ENCODE assay signal across 10 cellular contexts in genomic region chr1:179083533-179083932, GRCh38. TPM values are rescaled to one million over a fixed set of nuclear protein-coding genes. Genes with fewer than 3 reads are reported as not detected.
DNase-seq lines count a peak whose midpoint lies in the region; ATAC-seq, FAIRE-seq and TF ChIP-seq lines count a peak whose summit lies in the region.
"Had no signal": no experiment of that assay in that cellular context is flagged by ENCODE, and none has a peak within 500 bp of the region (broad histone marks: within the 10 kb centered on the region; RNA-seq: fewer than 3 reads in every experiment).

No MANE protein-coding gene starts in this region.

- POLR2A ChIA-PET in K562 (lab: Yijun Ruan, JAX) = interaction anchor here (0.7 to 1.5 kb wide), 2 partner anchors 9 to 67 kb away, joined by 3 to 4 read pairs; no protein-coding TSS in a partner anchor

- no peak for FAIRE-seq in K562 (lab: Jason Lieb, UNC)

- TF ChIP-seq CTCF in left ventricle myocardium inferior (IDR thresholded peaks at IDR 0.05; ENCODE audit: borderline replicate concordance) = no peak
- no peak for TF ChIP-seq CTCF in MM.1S (IDR thresholded peaks at IDR 0.05; ENCODE audit: low read length)
- TF ChIP-seq CTCF in K562 (IDR thresholded peaks at IDR 0.05 in 2 of 3, conservative IDR thresholded peaks at IDR 0.05 in 1 of 3; ENCODE audit: insufficient read depth in 2 of 3, low read depth in 1 of 3, low read length in 3 of 3) = no peak
- no peak for TF ChIP-seq CTCF in suprapubic skin (IDR thresholded peaks at IDR 0.05)
- no peak for TF ChIP-seq CTCF in left lung (IDR thresholded peaks at IDR 0.05)

- intact Hi-C loops in left ventricle myocardium inferior (cut with micrococcal nuclease) (loop anchor here (5.0 kb wide), 1 partner anchor 284 kb away; the partner anchor contains the start of gene AXDND1), right cardiac atrium (cut with DNase I) (loop anchor here in 3 of 4 donors (5.0 to 10.0 kb wide), 2 partner anchors 111 to 284 kb away; partner anchors contain the start of gene AXDND1 (in 3 of the 3)), K562 (cut with micrococcal nuclease) (loop anchor here (5.0 to 10.0 kb wide), 4 partner anchors 311 to 731 kb away; no protein-coding TSS in a partner anchor), left lung (cut with DNase I) (loop anchor here in 1 of 2 donors (10.0 kb wide), 1 partner anchor 281 kb away; the partner anchor contains the start of gene AXDND1)

- no peaks in the 10 kb centered on the region for H3K27me3 ChIP-seq in left ventricle myocardium inferior (ENCODE audit: low read depth)
- H3K27me3 ChIP-seq in right cardiac atrium (ENCODE audit: control insufficient read depth, insufficient read depth) = no peaks in the 10 kb centered on the region
- H3K27me3 ChIP-seq in MM.1S (replicated peaks; ENCODE audit: insufficient read depth, low read length) = no peaks in the 10 kb centered on the region
- H3K27me3 ChIP-seq in K562 (ENCODE audit: control insufficient read depth in 2 of 2, insufficient read depth in 2 of 2, low read length in 2 of 2) = no peaks in the 10 kb centered on the region
- H3K27me3 ChIP-seq in suprapubic skin = no peaks in the 10 kb centered on the region
- H3K27me3 ChIP-seq in left lung = no peaks in the 10 kb centered on the region

- H2AFZ ChIP-seq in MM.1S (ENCODE audit: low read length) (no peak overlapping the region), K562 (ENCODE audit: low read depth, low read length) (no peak overlapping the region)

- CTCF ChIA-PET in K562 (lab: Yijun Ruan, JAX; ENCODE audit: low intra/inter-chr PET ratio) = no interaction called here

- H3K9me3 ChIP-seq in left ventricle myocardium inferior (replicated peaks) = no peaks in the 10 kb centered on the region
- H3K9me3 ChIP-seq in right cardiac atrium (ENCODE audit: control insufficient read depth, low read length) = no peaks in the 10 kb centered on the region
- no peaks in the 10 kb centered on the region for H3K9me3 ChIP-seq in MM.1S (replicated peaks; ENCODE audit: insufficient read depth, low read length)
- no peaks in the 10 kb centered on the region for H3K9me3 ChIP-seq in K562 (replicated peaks; ENCODE audit: control insufficient read depth, insufficient read depth, low read depth, low read length)
- H3K9me3 ChIP-seq in suprapubic skin = no peaks in the 10 kb centered on the region
- H3K9me3 ChIP-seq in left lung = no peaks in the 10 kb centered on the region

- in situ Hi-C loops in K562 (cut with MboI) = loop anchor here (10.0 kb wide), 1 partner anchor 281 kb away; the partner anchor contains the start of gene AXDND1

- H3K9me2 ChIP-seq in MM.1S (replicated peaks; ENCODE audit: insufficient read depth, low read length) = no peaks in the 10 kb centered on the region

- H3K27ac ChIP-seq in left ventricle myocardium inferior (replicated peaks) (no peak overlapping the region), right cardiac atrium (ENCODE audit: low read length) (no peak overlapping the region), MM.1S (ENCODE audit: low read length) (peak overlapping the region; percentile 93), K562 (ENCODE audit: extremely low read depth, low read depth, low read length) (peak overlapping the region; percentile 3; the same call in 1 of the 3 replicates), suprapubic skin (no peak overlapping the region), left lung (no peak overlapping the region)

- no peak for ATAC-seq in right cardiac atrium
- no peak for ATAC-seq in K562
- ATAC-seq in left lung = no peak
- ATAC-seq: left colon had no signal

- no peaks in the 10 kb centered on the region for H3K9me1 ChIP-seq in K562 (ENCODE audit: control insufficient read depth, insufficient read depth, low read length)

- no peak for TF ChIP-seq RAD21 in K562 (CRISPR knock-in tag; conservative IDR thresholded peaks at IDR 0.05 in 1 of 2, IDR thresholded peaks at IDR 0.05 in 1 of 2)

- no TSS peak for BruUV-seq in K562 (replicated peaks; lab: Mats Ljungman, UMichigan)

- peaks cover 55% of the 10 kb centered on the region for H3F3A ChIP-seq in MM.1S (ENCODE audit: insufficient read depth, low read length)

- H3K79me2 ChIP-seq in MM.1S (ENCODE audit: low read length) (peaks cover 69% of the 10 kb centered on the region), K562 (ENCODE audit: control insufficient read depth, insufficient read depth, low read length) (peaks cover 29% of the 10 kb centered on the region)

- H3K36me3 ChIP-seq in left ventricle myocardium inferior (peaks cover 31% of the 10 kb centered on the region), MM.1S (replicated peaks; ENCODE audit: insufficient read depth, low read length) (peaks cover 29% of the 10 kb centered on the region), K562 (ENCODE audit: control insufficient read depth, insufficient read depth, low read length) (peaks cover 43% of the 10 kb centered on the region; the same call in 2 of the 3 replicates), suprapubic skin (peaks cover 31% of the 10 kb centered on the region), left lung (peaks cover 0 to 33% of the 10 kb centered on the region in 2 donors)

- no peak for TF ChIP-seq POLR2A in K562 (conservative IDR thresholded peaks at IDR 0.05)
- no peak for TF ChIP-seq POLR2A in suprapubic skin (IDR thresholded peaks at IDR 0.05)

- peak overlapping the region; percentile 99; the same call in 1 of the 2 replicates for H3K9ac ChIP-seq in MM.1S (ENCODE audit: low read length)
- H3K9ac ChIP-seq in K562 (ENCODE audit: insufficient read depth in 1 of 2, low read depth in 2 of 2, low read length in 2 of 2) = peak overlapping the region in 1 of 2 experiments; percentile 18; a peak in 2 of 4 replicates

- H3K4me1 ChIP-seq in left ventricle myocardium inferior = peaks cover 40% of the 10 kb centered on the region
- H3K4me1 ChIP-seq in right cardiac atrium (ENCODE audit: control insufficient read depth, insufficient read depth, low read length) = peaks cover 4% of the 10 kb centered on the region
- peaks cover 55% of the 10 kb centered on the region for H3K4me1 ChIP-seq in MM.1S (ENCODE audit: low read length)
- H3K4me1 ChIP-seq in K562 (replicated peaks in 1 of 2; ENCODE audit: control insufficient read depth in 2 of 2, insufficient read depth in 2 of 2, low read length in 2 of 2) = peaks cover 17 to 30% of the 10 kb centered on the region in 2 experiments; a peak in 4 of 5 replicates
- peaks cover 28% of the 10 kb centered on the region for H3K4me1 ChIP-seq in suprapubic skin
- peaks cover 5 to 32% of the 10 kb centered on the region in 2 donors for H3K4me1 ChIP-seq in left lung

- no peaks in the 10 kb centered on the region for H4K20me1 ChIP-seq in MM.1S (ENCODE audit: insufficient read depth, low read length)
- no peaks in the 10 kb centered on the region for H4K20me1 ChIP-seq in K562 (replicated peaks; ENCODE audit: control insufficient read depth, insufficient read depth, low read length)

- WGBS in right cardiac atrium = 85% methylated on average over 8 of the region's 8 CpGs
- 45% methylated on average over 3 of the region's 8 CpGs for WGBS in K562 (ENCODE audit: insufficient coverage, low coverage, missing lambda C conversion rate)
- WGBS in suprapubic skin = 76% methylated on average over 6 of the region's 8 CpGs

- H3K4me3 ChIP-seq in left ventricle myocardium inferior = peak overlapping the region; percentile 83
- H3K4me3 ChIP-seq in right cardiac atrium (ENCODE audit: low read length) = no peak overlapping the region
- peak overlapping the region; percentile 99 for H3K4me3 ChIP-seq in MM.1S (ENCODE audit: low read length)
- H3K4me3 ChIP-seq in K562 = no peak overlapping the region
- H3K4me3 ChIP-seq in suprapubic skin = peak overlapping the region; percentile 89
- no peak overlapping the region for H3K4me3 ChIP-seq in left lung

- peak overlapping the region; percentile 99 for H3K4me2 ChIP-seq in MM.1S (ENCODE audit: low read depth, low read length)
- H3K4me2 ChIP-seq in K562 (ENCODE audit: insufficient read depth, low read length) = peak overlapping the region; percentile 92

- TF ChIP-seq EP300 in K562 (IDR thresholded peaks at IDR 0.05; ENCODE audit: low read length) (no peak), suprapubic skin (IDR thresholded peaks at IDR 0.05) (no peak)

- DNase-seq in left ventricle myocardium inferior = no peak
- no peak for DNase-seq in right cardiac atrium
- DNase-seq in MM.1S = peak; percentile 90
- peak in 1 of 4 experiments; percentile 22 for DNase-seq in K562 (ENCODE audit: extremely low read depth in 1 of 4, low spot score in 3 of 4)
- no peak for DNase-seq in suprapubic skin (ENCODE audit: low spot score in 2 of 2)
- DNase-seq in left lung = no peak
- no peak for DNase-seq in OCI-M1 (lab: John Stamatoyannopoulos, UW)
- no peak for DNase-seq in midbrain (lab: John Stamatoyannopoulos, UW)
- DNase-seq: activated gamma-delta T cell treated with Interleukin-2 at 50 U/mL for 16 hours, left colon had no signal

RNA-seq across cellular contexts. Expression of gene TOR3A, which starts 1.7 kb away (rescaled TPM):
- total RNA-seq in left ventricle myocardium inferior (9.6 TPM), right cardiac atrium (10 to 100 TPM; 11.8 to 12.5 (median 11.9) TPM), K562 (2014; rRNA removed) (85.5 and 99.4 TPM in 2 replicates), K562 (2014; rRNA removed; fragmentation: Illumina TruSeq; extraction: Trizol) (30.7 and 33.8 TPM in 2 replicates), K562 (2015; rRNA removed; fragmentation: Illumina TruSeq; extraction: Trizol) (38.9 and 39.7 TPM in 2 replicates), K562 (2021) (56.4 and 57.5 TPM in 2 replicates), suprapubic skin (10 to 100 TPM; 23.6 to 31.4 (median 29.6) TPM), left lung (10 to 100 TPM; 23.6 to 30.0 TPM)
- polyA plus RNA-seq in right cardiac atrium (6.7 TPM), K562 (2011; rRNA removed) (35.9 and 39.0 TPM in 2 replicates), K562 (2014; fragmentation: Illumina TruSeq; extraction: Trizol) (52.4 and 53.1 TPM in 2 replicates), K562 (2014; fragmentation: Nextera tagmentation; extraction: Ambion mirVana) (10 to 100 TPM in 1 of 2 experiments, 1 to 10 TPM in 1; 7.9 to 13.0 TPM), K562 (2014; rRNA removed) (94.5 and 94.7 TPM in 2 replicates)
- 35.1 and 99.5 TPM in 2 replicates for total RNA-seq in K562 (2011; cell fraction: chromatin; rRNA removed; ENCODE audit: low replicate concordance)
- total RNA-seq in K562 (2011; cell fraction: nucleolus; rRNA removed) = 118 and 119 TPM in 2 replicates
- 78.9 and 84.8 TPM in 2 replicates for total RNA-seq in K562 (2011; cell fraction: nucleoplasm; rRNA removed)
- 46.7 and 101 TPM in 2 replicates for polyA plus RNA-seq in K562 (2011; cell fraction: cytosol; rRNA removed)
- 32.1 and 53.1 TPM in 2 replicates for polyA plus RNA-seq in K562 (2011; cell fraction: nucleus; rRNA removed)
- polyA plus RNA-seq in K562 (2012) = 40.2 and 44.0 TPM in 2 replicates
- 39.1 and 54.9 TPM in 2 replicates for polyA minus RNA-seq in K562 (2011; rRNA and poly(A)+ RNA removed)
- polyA minus RNA-seq in K562 (2011; cell fraction: cytosol; rRNA and poly(A)+ RNA removed) = 30.2 and 38.8 TPM in 2 replicates
- 23.4 and 26.4 TPM in 2 replicates for polyA minus RNA-seq in K562 (2011; cell fraction: nucleus; rRNA and poly(A)+ RNA removed)

RNA-seq across cellular contexts. Expression of gene FAM20B, which starts 57.8 kb away (rescaled TPM):
- 53.8 TPM for total RNA-seq in left ventricle myocardium inferior
- 10 to 100 TPM; 59.0 to 81.3 (median 62.1) TPM for total RNA-seq in right cardiac atrium
- 24.2 TPM for polyA plus RNA-seq in right cardiac atrium
- 56.4 and 57.9 TPM in 2 replicates for total RNA-seq in K562 (2011; cell fraction: chromatin; rRNA removed; ENCODE audit: low replicate concordance)
- 30.9 and 35.8 TPM in 2 replicates for total RNA-seq in K562 (2011; cell fraction: nucleolus; rRNA removed)
- total RNA-seq in K562 (2011; cell fraction: nucleoplasm; rRNA removed) = 54.3 and 85.3 TPM in 2 replicates
- total RNA-seq in K562 (2014; rRNA removed) = 28.9 and 32.8 TPM in 2 replicates
- 63.8 and 70.0 TPM in 2 replicates for total RNA-seq in K562 (2014; rRNA removed; fragmentation: Illumina TruSeq; extraction: Trizol)
- total RNA-seq in K562 (2015; rRNA removed; fragmentation: Illumina TruSeq; extraction: Trizol) = 51.2 and 56.6 TPM in 2 replicates
- 61.3 and 67.5 TPM in 2 replicates for total RNA-seq in K562 (2021)
- 45.5 and 47.7 TPM in 2 replicates for polyA plus RNA-seq in K562 (2011; rRNA removed)
- 16.7 and 30.0 TPM in 2 replicates for polyA plus RNA-seq in K562 (2011; cell fraction: cytosol; rRNA removed)
- 16.0 and 22.1 TPM in 2 replicates for polyA plus RNA-seq in K562 (2011; cell fraction: nucleus; rRNA removed)
- polyA plus RNA-seq in K562 (2012) = 24.4 and 27.6 TPM in 2 replicates
- 37.7 and 42.9 TPM in 2 replicates for polyA plus RNA-seq in K562 (2014; fragmentation: Illumina TruSeq; extraction: Trizol)
- polyA plus RNA-seq in K562 (2014; fragmentation: Nextera tagmentation; extraction: Ambion mirVana) = 10 to 100 TPM in 1 of 2 experiments, 1 to 10 TPM in 1; 7.2 to 10.7 TPM
- 25.5 and 29.2 TPM in 2 replicates for polyA plus RNA-seq in K562 (2014; rRNA removed)
- 106 and 108 TPM in 2 replicates for polyA minus RNA-seq in K562 (2011; rRNA and poly(A)+ RNA removed)
- 36.5 and 48.0 TPM in 2 replicates for polyA minus RNA-seq in K562 (2011; cell fraction: cytosol; rRNA and poly(A)+ RNA removed)
- 9.8 and 19.0 TPM in 2 replicates for polyA minus RNA-seq in K562 (2011; cell fraction: nucleus; rRNA and poly(A)+ RNA removed)
- total RNA-seq in suprapubic skin = 10 to 100 TPM; 18.1 to 30.6 (median 21.7) TPM
- 10 to 100 TPM; 36.4 to 37.2 TPM for total RNA-seq in left lung

Comparison
In these comparisons a context has a peak if more than half of its experiments do, and no peak if none do; other contexts are left out.
1. H3K4me3 ChIP-seq: peak in left ventricle myocardium inferior (single experiment), MM.1S (single experiment) and suprapubic skin (single experiment); none in right cardiac atrium (single experiment), K562 (single experiment) and left lung (0 of 2).
2. H3K27ac ChIP-seq: peak in MM.1S (single experiment) and K562 (single experiment); none in left ventricle myocardium inferior (single experiment), right cardiac atrium (single experiment), suprapubic skin (single experiment) and left lung (0 of 2).